8 cellular contexts compared by ENCODE assay signal in the genomic region with DNA sequence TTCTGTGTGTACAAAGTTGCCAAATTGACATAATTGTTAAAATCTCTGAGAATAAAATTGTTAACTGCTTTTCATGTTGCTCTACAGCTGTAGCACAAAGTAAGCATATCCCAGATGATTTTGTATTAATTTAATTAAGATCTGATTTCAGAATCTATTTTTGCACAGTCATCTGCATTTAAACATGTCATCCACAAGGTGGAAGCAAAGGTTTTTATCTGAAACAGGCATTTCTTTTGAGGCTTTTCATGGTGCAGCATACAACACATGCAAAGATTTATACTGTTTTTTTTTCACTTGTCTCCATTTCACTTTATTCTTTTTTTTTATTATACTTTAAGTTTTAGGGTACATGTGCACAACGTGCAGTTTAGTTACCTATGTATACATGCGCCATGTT. TPM values are rescaled to one million over a fixed set of nuclear protein-coding genes. Genes with fewer than 3 reads are reported as not detected.
DNase-seq lines count a peak whose midpoint lies in the region; ATAC-seq and TF ChIP-seq lines count a peak whose summit lies in the region.

No MANE protein-coding gene starts in this region.

- H3K9me3 ChIP-seq in ascending aorta = no peaks in the 10 kb centered on the region

- DNase-seq in DMS114 treated with DMSO at 0.1 percent for 48 hours (lab: John Stamatoyannopoulos, UW; ENCODE audit: unreplicated experiment) (peak; percentile 2), LHCN-M2 (ENCODE audit: low read depth) (peak; percentile 1), astrocyte of the spinal cord (ENCODE audit: low read depth, low spot score) (peak; percentile 52), medulla oblongata (ENCODE audit: extremely low spot score) (peak; percentile 14), SK-N-DZ (ENCODE audit: low spot score) (no peak), ascending aorta (ENCODE audit: low spot score in 2 of 2) (no peak)

- peak; percentile 37 for TF ChIP-seq CTCF in astrocyte of the spinal cord (IDR thresholded peaks at IDR 0.05; ENCODE audit: low read depth, low read length)
- TF ChIP-seq CTCF in ascending aorta (IDR thresholded peaks at IDR 0.05) = no peak

- no peaks in the 10 kb centered on the region for H3K36me3 ChIP-seq in ascending aorta

- in situ Hi-C loops in astrocyte of the spinal cord (cut with HindIII; ENCODE audit: low sequenced_read_pairs) = no loop called here

- H3K27me3 ChIP-seq in ascending aorta = no peaks in the 10 kb centered on the region

- H3K4me1 ChIP-seq in ascending aorta = no peaks in the 10 kb centered on the region

- H3K27ac ChIP-seq in ascending aorta = no peak overlapping the region

- H3K4me3 ChIP-seq in astrocyte of the spinal cord (ENCODE audit: low read depth, low read length) (no peak overlapping the region), ascending aorta (no peak overlapping the region)

- intact Hi-C loops in ascending aorta (cut with DNase I) = no loop called here

- no peak for ATAC-seq in GM18909 (IDR thresholded peaks at IDR 0.05; ENCODE audit: poor library complexity, unreplicated experiment)
- no peak for ATAC-seq in GM19023 (IDR thresholded peaks at IDR 0.05; ENCODE audit: unreplicated experiment)

RNA-seq across cellular contexts. Expression of a gene that starts 51.2 kb away (rescaled TPM):
- total RNA-seq in LHCN-M2 (2014; rRNA removed) (not detected in 2 replicates), ascending aorta (30.0 TPM)
- not detected for polyA plus RNA-seq in LHCN-M2 (2012)
- not detected in 2 replicates for polyA plus RNA-seq in SK-N-DZ (2014; cell fraction: cytosol; rRNA removed)
- not detected in 2 replicates for polyA plus RNA-seq in SK-N-DZ (2014; cell fraction: nucleus; rRNA removed)

Comparison
In these comparisons a context has a peak if more than half of its experiments do, and no peak if none do; other contexts are left out.
1. DNase-seq: peak in DMS114 treated with DMSO at 0.1 percent for 48 hours (single experiment), LHCN-M2 (single experiment), astrocyte of the spinal cord (single experiment) and medulla oblongata (single experiment); none in SK-N-DZ (single experiment) and ascending aorta (0 of 2).
2. RNA of a gene that starts 51.2 kb away (total RNA-seq): 30.0 TPM in ascending aorta (single experiment); not detected in LHCN-M2; every median in the first group is over 10 times any median in the second.